ENCODE assay signal across 24 cellular contexts in genomic region chr5:95840969-95841368, GRCh38. TPM values are rescaled to one million over a fixed set of nuclear protein-coding genes. Genes with fewer than 3 reads are reported as not detected.
DNase-seq lines count a peak whose midpoint lies in the region; ATAC-seq, FAIRE-seq and TF ChIP-seq lines count a peak whose summit lies in the region.
"Had no signal": no experiment of that assay in that cellular context is flagged by ENCODE, and none has a peak within 500 bp of the region (broad histone marks: within the 10 kb centered on the region; RNA-seq: fewer than 3 reads in every experiment).

No MANE protein-coding gene starts in this region.

- H3K79me2 ChIP-seq in osteoblast (ENCODE audit: insufficient read depth, low read length): no peaks in the 10 kb centered on the region

- TF ChIP-seq CTCF in A549 (IDR thresholded peaks at IDR 0.05): no peak
- TF ChIP-seq CTCF in activated B cell treated with CpG ODN at 0.5 μM for 24 hours (IDR thresholded peaks at IDR 0.05): no peak
- no peak for TF ChIP-seq CTCF in osteoblast (IDR thresholded peaks at IDR 0.05; ENCODE audit: extremely low read depth, low read depth, low read length)
- TF ChIP-seq CTCF in brain microvascular endothelial cell (IDR thresholded peaks at IDR 0.05; ENCODE audit: low read depth, low read length, missing control alignments): no peak

- no peak overlapping the region for H3K4me3 ChIP-seq in A549
- no peak overlapping the region for H3K4me3 ChIP-seq in CD4-positive, alpha-beta memory T cell (ENCODE audit: low read length in 2 of 2)
- H3K4me3 ChIP-seq in osteoblast (ENCODE audit: insufficient read depth, low read length): no peak overlapping the region
- H3K4me3 ChIP-seq in brain microvascular endothelial cell (ENCODE audit: low read depth, low read length): no peak overlapping the region
- no peak overlapping the region for H3K4me3 ChIP-seq in H7 (ENCODE audit: insufficient read depth, low read depth, low read length)

- TF ChIP-seq RAD21 in A549 (conservative IDR thresholded peaks at IDR 0.05 in 1 of 2, IDR thresholded peaks at IDR 0.05 in 1 of 2): no peak

- ATAC-seq in A549 (no peak), activated B cell treated with CpG ODN at 0.5 μM for 24 hours (ENCODE audit: low read depth) (no peak)
- ATAC-seq: SK-N-SH treated with all-trans-retinoic acid at 6 μM for 48 hours had no signal

- peak overlapping the region; percentile 70 to 80 for H3K27ac ChIP-seq in A549
- no peak overlapping the region for H3K27ac ChIP-seq in CD4-positive, alpha-beta memory T cell (ENCODE audit: low read depth, low read length)
- H3K27ac ChIP-seq in osteoblast (ENCODE audit: low read depth, low read length): peak overlapping the region; percentile 89
- H3K27ac ChIP-seq in brain microvascular endothelial cell: no peak overlapping the region

- no peak for FAIRE-seq in A549 (lab: Jason Lieb, UNC)
- FAIRE-seq: bronchial epithelial cell had no signal

- no peaks in the 10 kb centered on the region for H4K20me1 ChIP-seq in osteoblast (ENCODE audit: insufficient read depth, low read length)

- WGBS in A549 (ENCODE audit: missing lambda C conversion rate): 91% methylated on average over 1 of the region's 1 CpG

- no peak for TF ChIP-seq EP300 in A549 (IDR thresholded peaks at IDR 0.05)

- intact Hi-C loops in CD4-positive, alpha-beta memory T cell (cut with micrococcal nuclease): no loop called here
- intact Hi-C loops in activated B cell treated with CpG ODN at 0.5 μM for 24 hours (cut with micrococcal nuclease): no loop called here

- H3K27me3 ChIP-seq in CD4-positive, alpha-beta memory T cell (ENCODE audit: insufficient read depth, low read length): no peaks in the 10 kb centered on the region
- no peaks in the 10 kb centered on the region for H3K27me3 ChIP-seq in osteoblast (ENCODE audit: insufficient read depth, low read length)
- no peaks in the 10 kb centered on the region for H3K27me3 ChIP-seq in brain microvascular endothelial cell (replicated peaks)
- no peaks in the 10 kb centered on the region for H3K27me3 ChIP-seq in H7 (ENCODE audit: control insufficient read depth, insufficient read depth, low read length)

- CTCF ChIA-PET in A549 (lab: Yijun Ruan, JAX) (interaction anchor here (1.0 to 23.4 kb wide), 5 partner anchors 55 to 761 kb away, joined by 3 to 469 read pairs (median 4); partner anchors contain the start of gene RFESD), activated B cell treated with CpG ODN at 0.5 μM for 24 hours (lab: Charles Lee) (interaction anchor here (1.4 to 17.6 kb wide), 5 partner anchors 9 to 177 kb away, joined by 3 to 389 read pairs (median 5); partner anchors contain the start of gene ELL2)
- CTCF ChIA-PET in CD4-positive, alpha-beta memory T cell (lab: Charles Lee; ENCODE audit: partially characterized antibody): interaction anchor here (1.1 to 24.1 kb wide), 7 partner anchors 9 to 196 kb away, joined by 3 to 902 read pairs (median 4); partner anchors contain the start of genes GLRX and RFESD

- no peaks in the 10 kb centered on the region for H3K36me3 ChIP-seq in CD4-positive, alpha-beta memory T cell (ENCODE audit: insufficient read depth, low read length)
- no peaks in the 10 kb centered on the region for H3K36me3 ChIP-seq in osteoblast (ENCODE audit: insufficient read depth, low read length)
- H3K36me3 ChIP-seq in brain microvascular endothelial cell (replicated peaks): no peaks in the 10 kb centered on the region
- H3K36me3 ChIP-seq in H7 (replicated peaks; ENCODE audit: control insufficient read depth, insufficient read depth, low read length): no peaks in the 10 kb centered on the region

- peak overlapping the region in 4 of 7 donors; percentile 18 to 76 (median 46) for H3K27ac Mint-ChIP-seq in CD4-positive, alpha-beta memory T cell
- H3K27ac Mint-ChIP-seq in activated B cell treated with CpG ODN at 0.5 μM for 24 hours: peak overlapping the region; percentile 26

- peaks cover 20 to 49% (median 35%) of the 10 kb centered on the region in 4 donors for H3K4me1 Mint-ChIP-seq in CD4-positive, alpha-beta memory T cell
- peaks cover 44% of the 10 kb centered on the region for H3K4me1 Mint-ChIP-seq in activated B cell treated with CpG ODN at 0.5 μM for 24 hours

- no peaks in the 10 kb centered on the region for H3K36me3 Mint-ChIP-seq in CD4-positive, alpha-beta memory T cell
- H3K36me3 Mint-ChIP-seq in activated B cell treated with CpG ODN at 0.5 μM for 24 hours (ENCODE audit: low read depth): no peaks in the 10 kb centered on the region
- H3K36me3 Mint-ChIP-seq: CD8-positive, alpha-beta memory T cell had no signal

- H3K4me3 Mint-ChIP-seq in CD4-positive, alpha-beta memory T cell: no peak overlapping the region
- no peak overlapping the region for H3K4me3 Mint-ChIP-seq in activated B cell treated with CpG ODN at 0.5 μM for 24 hours
- H3K4me3 Mint-ChIP-seq: CD8-positive, alpha-beta memory T cell had no signal

- H3K9me3 Mint-ChIP-seq in CD4-positive, alpha-beta memory T cell: no peaks in the 10 kb centered on the region
- no peaks in the 10 kb centered on the region for H3K9me3 Mint-ChIP-seq in activated B cell treated with CpG ODN at 0.5 μM for 24 hours
- H3K9me3 Mint-ChIP-seq: CD8-positive, alpha-beta memory T cell had no signal

- no peak for TF ChIP-seq POLR2A in A549 (IDR thresholded peaks at IDR 0.05; ENCODE audit: low read length)

- H3K9me3 ChIP-seq in A549: no peaks in the 10 kb centered on the region
- no peaks in the 10 kb centered on the region for H3K9me3 ChIP-seq in CD4-positive, alpha-beta memory T cell (ENCODE audit: control insufficient read depth in 1 of 2, low read length in 2 of 2)
- no peaks in the 10 kb centered on the region for H3K9me3 ChIP-seq in osteoblast (ENCODE audit: low read depth, low read length)

- H3K27me3 Mint-ChIP-seq in CD4-positive, alpha-beta memory T cell: no peaks in the 10 kb centered on the region
- H3K27me3 Mint-ChIP-seq in activated B cell treated with CpG ODN at 0.5 μM for 24 hours: no peaks in the 10 kb centered on the region
- H3K27me3 Mint-ChIP-seq: CD8-positive, alpha-beta memory T cell had no signal

- H3K4me1 ChIP-seq in A549 (peaks cover 47% of the 10 kb centered on the region), osteoblast (ENCODE audit: insufficient read depth, low read length) (peaks cover 23% of the 10 kb centered on the region)
- H3K4me1 ChIP-seq in CD4-positive, alpha-beta memory T cell (ENCODE audit: insufficient read depth, low read length): peaks cover 31% of the 10 kb centered on the region

- POLR2A ChIA-PET in A549 (lab: Yijun Ruan, JAX): interaction anchor here (1.0 to 1.6 kb wide), 2 partner anchors 18 to 194 kb away, joined by 4 to 5 read pairs; partner anchors contain the start of genes GLRX and RFESD
- POLR2A ChIA-PET in CD4-positive, alpha-beta memory T cell (lab: Charles Lee; ENCODE audit: partially characterized antibody): interaction anchor here (1.0 to 9.4 kb wide), 3 partner anchors 20 to 38 kb away, joined by 3 to 273 read pairs (median 8); partner anchors contain the start of gene GLRX
- POLR2A ChIA-PET in activated B cell treated with CpG ODN at 0.5 μM for 24 hours (lab: Charles Lee): interaction anchor here (0.7 to 9.0 kb wide), 5 partner anchors 9 to 194 kb away, joined by 3 to 233 read pairs (median 7); partner anchors contain the start of genes GLRX and RFESD

- H3K4me2 ChIP-seq in A549 (no peak overlapping the region), osteoblast (ENCODE audit: insufficient read depth, low read length) (no peak overlapping the region)

- DNase-seq in A549 (ENCODE audit: low read depth in 1 of 2, low spot score in 1 of 2) (no peak), activated B cell treated with CpG ODN at 0.5 μM for 24 hours (no peak), osteoblast (ENCODE audit: insufficient read length, low spot score, missing footprints) (no peak), brain microvascular endothelial cell (no peak), mesenteric fat pad (ENCODE audit: low spot score) (no peak), OCI-M1 (lab: John Stamatoyannopoulos, UW) (no peak), H7 (no peak)
- no peak for DNase-seq in CD4-positive, alpha-beta memory T cell
- DNase-seq: activated CD8-positive, alpha-beta memory T cell treated with anti-CD3 and anti-CD28 coated beads for 24 hours; CD8-positive, alpha-beta memory T cell; cortex of kidney; DMS53; GF-D8; GOT3; NCI-H146; NCI-H774; nucleus accumbens; retina; RPMI8226; stimulated activated CD4-positive, alpha-beta T cell treated with anti-CD3 and anti-CD28 coated beads, Interleukin-15, amount 100 ng/mL, for 24 hours; substantia nigra; T-helper 9 cell had no signal

- in situ Hi-C loops in brain microvascular endothelial cell (cut with HindIII; ENCODE audit: low pct_ligation_motif_present, low sequenced_read_pairs): loop anchor here (25.0 kb wide), 1 partner anchor 179 kb away; no protein-coding TSS in a partner anchor

- no peak overlapping the region for H2AFZ ChIP-seq in osteoblast (ENCODE audit: low read length)

TF ChIP-seq in A549, 52 proteins besides CTCF, POLR2A, EP300 and RAD21 (continues in another document):
- no peak for TF ChIP-seq JUN (IDR thresholded peaks at IDR 0.05)
- TF ChIP-seq, protein P1, sequence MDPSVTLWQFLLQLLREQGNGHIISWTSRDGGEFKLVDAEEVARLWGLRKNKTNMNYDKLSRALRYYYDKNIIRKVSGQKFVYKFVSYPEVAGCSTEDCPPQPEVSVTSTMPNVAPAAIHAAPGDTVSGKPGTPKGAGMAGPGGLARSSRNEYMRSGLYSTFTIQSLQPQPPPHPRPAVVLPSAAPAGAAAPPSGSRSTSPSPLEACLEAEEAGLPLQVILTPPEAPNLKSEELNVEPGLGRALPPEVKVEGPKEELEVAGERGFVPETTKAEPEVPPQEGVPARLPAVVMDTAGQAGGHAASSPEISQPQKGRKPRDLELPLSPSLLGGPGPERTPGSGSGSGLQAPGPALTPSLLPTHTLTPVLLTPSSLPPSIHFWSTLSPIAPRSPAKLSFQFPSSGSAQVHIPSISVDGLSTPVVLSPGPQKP (IDR thresholded peaks at IDR 0.05; ENCODE audit: low read depth, low read length): no peak
- TF ChIP-seq ZC3H11A (IDR thresholded peaks at IDR 0.05): no peak
- TF ChIP-seq EHF (CRISPR knock-in tag; IDR thresholded peaks at IDR 0.05): no peak
- TF ChIP-seq RCOR1 (IDR thresholded peaks at IDR 0.05; ENCODE audit: low read depth, low read length): no peak
- no peak for TF ChIP-seq RARB (CRISPR knock-in tag; IDR thresholded peaks at IDR 0.05)
- TF ChIP-seq SMC3 (IDR thresholded peaks at IDR 0.05): no peak
- no peak for TF ChIP-seq POLR2AphosphoS2 (conservative IDR thresholded peaks at IDR 0.05; ENCODE audit: low read length)

RNA-seq across cellular contexts. Expression of gene GLRX, which starts 18.4 kb away (rescaled TPM):
- polyA plus RNA-seq in A549 (2011; rRNA removed) (329 and 381 TPM in 2 replicates), A549 (2017; fragmentation: RNase III; extraction: RNeasy Plus Mini Kit Qiagen cat#74134 plus additional on column Dnase treatment) (96.4 to 113 TPM (median 106 TPM) in 3 replicates)
- 165 and 222 TPM in 2 replicates for polyA plus RNA-seq in A549 (2012; cell fraction: cytosol; rRNA removed)
- polyA plus RNA-seq in A549 (2012; cell fraction: nucleus; rRNA removed): 49.6 and 81.8 TPM in 2 replicates
- 97.8 and 196 TPM in 2 replicates for polyA minus RNA-seq in A549 (2011; rRNA and poly(A)+ RNA removed)
- 10 to 100 TPM; 73.9 to 75.9 TPM for total RNA-seq in CD4-positive, alpha-beta memory T cell
- 100 to 1,000 TPM; 203 to 207 TPM for polyA plus RNA-seq in CD4-positive, alpha-beta memory T cell
- total RNA-seq in activated B cell treated with CpG ODN at 0.5 μM for 24 hours (55.4 and 60.2 TPM in 2 replicates), osteoblast (59.0 and 77.2 TPM in 2 replicates), mesenteric fat pad (155 TPM)
- total RNA-seq in H7 (2014; rRNA removed; shearing (Covaris generic)): 25.0 and 41.6 TPM in 2 replicates

Comparison
In these comparisons a context has a peak if more than half of its experiments do, and no peak if none do; other contexts are left out.
1. H3K27ac ChIP-seq: peak in A549 (2 of 2) and osteoblast (single experiment); none in CD4-positive, alpha-beta memory T cell (single experiment) and brain microvascular endothelial cell (single experiment).